Comparison of ENCODE assay signal across 3 cellular contexts in genomic region chr3:184016820-184017671, GRCh38.
TF ChIP-seq lines count a peak whose summit lies in the region.

No MANE protein-coding gene starts in this region.

TF ChIP-seq in A549, 52 proteins besides CTCF, POLR2A, EP300 and RAD21:
- TF ChIP-seq SMC3 (IDR thresholded peaks at IDR 0.05) (peak; percentile 71), JUN (IDR thresholded peaks at IDR 0.05) (no peak), MAX (IDR thresholded peaks at IDR 0.05) (0 out of 2 replicates have a peak, but pooled peaks have one; percentile 14), JUNB (IDR thresholded peaks at IDR 0.05) (no peak)

TF ChIP-seq in WTC11, 78 proteins besides CTCF, POLR2A, EP300 and RAD21 (continues in another document):
- TF ChIP-seq ZNF121 (CRISPR knock-in tag; IDR thresholded peaks at IDR 0.05) (peak; percentile 100), JAZF1 (CRISPR knock-in tag; IDR thresholded peaks at IDR 0.05) (no peak), ZNF263 (CRISPR knock-in tag; IDR thresholded peaks at IDR 0.05; ENCODE audit: low read depth) (no peak), E2F1 (CRISPR knock-in tag; IDR thresholded peaks at IDR 0.05) (no peak), ELF4 (CRISPR knock-in tag; IDR thresholded peaks at IDR 0.05; ENCODE audit: low read depth) (0 out of 2 replicates have a peak, but pooled peaks have one; percentile 32), STAT6 (CRISPR knock-in tag; conservative IDR thresholded peaks at IDR 0.05; ENCODE audit: low read depth) (no peak), TEAD4 (CRISPR knock-in tag; IDR thresholded peaks at IDR 0.05) (no peak), ZNF423 (CRISPR knock-in tag; IDR thresholded peaks at IDR 0.05) (peak; percentile 55; the same call in 1 of the 2 replicates), JUN (CRISPR knock-in tag; IDR thresholded peaks at IDR 0.05) (peak; percentile 61; the same call in 1 of the 2 replicates), ZNF416 (CRISPR knock-in tag; IDR thresholded peaks at IDR 0.05) (no peak), MAX (CRISPR knock-in tag; IDR thresholded peaks at IDR 0.05) (no peak), ESRRA (CRISPR knock-in tag; IDR thresholded peaks at IDR 0.05; ENCODE audit: borderline replicate concordance) (0 out of 2 replicates have a peak, but pooled peaks have one; percentile 38), PRRX2 (CRISPR knock-in tag; IDR thresholded peaks at IDR 0.05) (no peak), NR2C2 (CRISPR knock-in tag; IDR thresholded peaks at IDR 0.05) (no peak), EMX1 (CRISPR knock-in tag; IDR thresholded peaks at IDR 0.05) (peak; percentile 89), ZNF396 (CRISPR knock-in tag; IDR thresholded peaks at IDR 0.05; ENCODE audit: borderline replicate concordance) (no peak), ZNF512 (CRISPR knock-in tag; IDR thresholded peaks at IDR 0.05; ENCODE audit: borderline replicate concordance) (no peak), ZSCAN18 (CRISPR knock-in tag; IDR thresholded peaks at IDR 0.05) (no peak), ETV6 (CRISPR knock-in tag; IDR thresholded peaks at IDR 0.05) (no peak; the same call in 1 of the 2 replicates), E2F5 (CRISPR knock-in tag; IDR thresholded peaks at IDR 0.05) (no peak), GRHL2 (CRISPR knock-in tag; IDR thresholded peaks at IDR 0.05; ENCODE audit: insufficient replicate concordance, severe bottlenecking) (no peak), MLX (CRISPR knock-in tag; IDR thresholded peaks at IDR 0.05) (peak; percentile 68; the same call in 1 of the 2 replicates)

TF ChIP-seq in HepG2, 621 proteins besides CTCF, POLR2A, EP300 and RAD21 (continues in another document):
- 0 out of 2 replicates have a peak, but pooled peaks have one; percentile 48 for TF ChIP-seq ZNF597 (CRISPR knock-in tag; IDR thresholded peaks at IDR 0.05)
- no peak for TF ChIP-seq ZSCAN5A (CRISPR knock-in tag; IDR thresholded peaks at IDR 0.05; ENCODE audit: borderline replicate concordance)
- TF ChIP-seq ARID3A (IDR thresholded peaks at IDR 0.05; ENCODE audit: low read depth, low read length): no peak
- 0 out of 2 replicates have a peak, but pooled peaks have one; percentile 2 for TF ChIP-seq ZNF430 (CRISPR knock-in tag; IDR thresholded peaks at IDR 0.05)
- no peak for TF ChIP-seq MTF2 (CRISPR knock-in tag; IDR thresholded peaks at IDR 0.05; ENCODE audit: borderline replicate concordance)
- TF ChIP-seq KDM6A (CRISPR knock-in tag; IDR thresholded peaks at IDR 0.05; ENCODE audit: low read depth): no peak
- no peak for TF ChIP-seq TCF7L2 (IDR thresholded peaks at IDR 0.05; ENCODE audit: low read depth, low read length)
- TF ChIP-seq MIER2 (CRISPR knock-in tag; IDR thresholded peaks at IDR 0.05): no peak
- no peak for TF ChIP-seq SIN3A (IDR thresholded peaks at IDR 0.05; ENCODE audit: borderline replicate concordance, low read depth, low read length)
- 0 out of 2 replicates have a peak, but pooled peaks have one; percentile 19 for TF ChIP-seq MYNN (CRISPR knock-in tag; IDR thresholded peaks at IDR 0.05; ENCODE audit: low read depth)
- peak; percentile 30 for TF ChIP-seq YY1 (IDR thresholded peaks at IDR 0.05; ENCODE audit: insufficient read depth, insufficient replicate concordance, low read depth, low read length)
- no peak for TF ChIP-seq ZNF142 (CRISPR knock-in tag; IDR thresholded peaks at IDR 0.05)
- no peak for TF ChIP-seq PBX3 (CRISPR knock-in tag; IDR thresholded peaks at IDR 0.05; ENCODE audit: borderline replicate concordance)
- 0 out of 2 replicates have a peak, but pooled peaks have one; percentile 14 for TF ChIP-seq HOXA5 (CRISPR knock-in tag; IDR thresholded peaks at IDR 0.05)
- no peak for TF ChIP-seq ZBTB2 (CRISPR knock-in tag; IDR thresholded peaks at IDR 0.05; ENCODE audit: low read depth)
- peak; percentile 18 for TF ChIP-seq ZNF414 (CRISPR knock-in tag; IDR thresholded peaks at IDR 0.05)
- no peak for TF ChIP-seq ISX (CRISPR knock-in tag; conservative IDR thresholded peaks at IDR 0.05)
- TF ChIP-seq STAT5B (CRISPR knock-in tag; IDR thresholded peaks at IDR 0.05): no peak
- TF ChIP-seq KLF16 (CRISPR knock-in tag; IDR thresholded peaks at IDR 0.05): no peak
- no peak for TF ChIP-seq CC2D1A (CRISPR knock-in tag; IDR thresholded peaks at IDR 0.05)
- TF ChIP-seq ZBTB39 (CRISPR knock-in tag; IDR thresholded peaks at IDR 0.05): no peak
- TF ChIP-seq TBP (CRISPR knock-in tag; IDR thresholded peaks at IDR 0.05): peak; percentile 79; the same call in 1 of the 2 replicates
- peak; percentile 100 for TF ChIP-seq ZNF121 (CRISPR knock-in tag; IDR thresholded peaks at IDR 0.05)
- no peak for TF ChIP-seq KDM4B (CRISPR knock-in tag; IDR thresholded peaks at IDR 0.05)
- no peak for TF ChIP-seq LRRFIP1 (CRISPR knock-in tag; conservative IDR thresholded peaks at IDR 0.05)
- no peak for TF ChIP-seq POLR2AphosphoS5 (IDR thresholded peaks at IDR 0.05; ENCODE audit: low read depth, low read length)
- 0 out of 2 replicates have a peak, but pooled peaks have one; percentile 31 for TF ChIP-seq MED13 (CRISPR knock-in tag; IDR thresholded peaks at IDR 0.05)
- peak; percentile 21; the same call in 1 of the 2 replicates for TF ChIP-seq ZNF629 (CRISPR knock-in tag; conservative IDR thresholded peaks at IDR 0.05)
- TF ChIP-seq NONO (IDR thresholded peaks at IDR 0.05): no peak
- TF ChIP-seq NONO (CRISPR knock-in tag; conservative IDR thresholded peaks at IDR 0.05): peak; percentile 58
- peak; percentile 91 for TF ChIP-seq ZBTB38 (CRISPR knock-in tag; IDR thresholded peaks at IDR 0.05)
